In genomic region chr15:83435782-83436181, GRCh38 we compare ENCODE assay signal across 25 cellular contexts. TPM values are rescaled to one million over a fixed set of nuclear protein-coding genes. Genes with fewer than 3 reads are reported as not detected.
"Had no signal": no experiment of that assay in that cellular context is flagged by ENCODE, and none has a peak within 500 bp of the region (broad histone marks: within the 10 kb centered on the region; RNA-seq: fewer than 3 reads in every experiment).

No MANE protein-coding gene starts in this region.

- ATAC-seq: body of pancreas had no signal

- H3K4me1 ChIP-seq: body of pancreas, foreskin keratinocyte, left ventricle myocardium inferior, prostate gland, stomach had no signal

- H3K36me3 ChIP-seq: left ventricle myocardium inferior, prostate gland, stomach had no signal

- H3K9me3 Mint-ChIP-seq: activated B cell treated with CpG ODN at 0.5 μM for 24 hours; activated CD4-positive, alpha-beta memory T cell treated with anti-CD3 and anti-CD28 coated beads, Interleukin-2, amount 10 ng/mL, durations not matched to agents 7 days and 5 days; activated naive CD8-positive, alpha-beta T cell treated with anti-CD3 and anti-CD28 coated beads, Interleukin-2, amount 10 ng/mL, durations not matched to agents 7 days and 5 days; activated T-helper 2 cell treated with anti-CD3 and anti-CD28 coated beads, Interferon-gamma antibody, Interleukin-2, Interleukin-4, amounts not matched to agents 10 μg/mL and 5 μg/mL and 100 μg/mL, durations not matched to agents 14 hours and 24 hours and 36 hours; memory B cell; neural crest cell; T-helper 2 cell treated with Interferon-gamma antibody and Interleukin-4, amounts not matched to agents 5 μg/mL and 100 μg/mL, for 36 hours had no signal

- H3K4me3 ChIP-seq: body of pancreas, left ventricle myocardium inferior, prostate gland, stomach had no signal

- H3K27ac ChIP-seq: body of pancreas, foreskin keratinocyte, left ventricle myocardium inferior, prostate gland, stomach had no signal

- H3K27ac Mint-ChIP-seq: activated B cell treated with CpG ODN at 0.5 μM for 24 hours; activated CD4-positive, alpha-beta memory T cell treated with anti-CD3 and anti-CD28 coated beads, Interleukin-2, amount 10 ng/mL, durations not matched to agents 7 days and 5 days; activated CD8-positive, alpha-beta memory T cell treated with anti-CD3 and anti-CD28 coated beads, Interleukin-2, amount 10 ng/mL, durations not matched to agents 7 days and 5 days; activated naive CD8-positive, alpha-beta T cell treated with anti-CD3 and anti-CD28 coated beads, Interleukin-2, amount 10 ng/mL, durations not matched to agents 7 days and 5 days; activated T-helper 2 cell treated with anti-CD3 and anti-CD28 coated beads, Interferon-gamma antibody, Interleukin-2, Interleukin-4, amounts not matched to agents 10 μg/mL and 5 μg/mL and 100 μg/mL, durations not matched to agents 14 hours and 24 hours and 36 hours; memory B cell; T-helper 2 cell treated with Interferon-gamma antibody and Interleukin-4, amounts not matched to agents 5 μg/mL and 100 μg/mL, for 36 hours had no signal

- DNase-seq: activated B cell treated with CpG ODN at 0.5 μM for 24 hours; activated CD4-positive, alpha-beta memory T cell treated with anti-CD3 and anti-CD28 coated beads, Interleukin-2, amount 10 ng/mL, durations not matched to agents 7 days and 5 days; activated CD4-positive, alpha-beta T cell treated with anti-CD3 and anti-CD28 coated beads for 48 hours; activated CD8-positive, alpha-beta memory T cell treated with anti-CD3 and anti-CD28 coated beads, Interleukin-2, amount 10 ng/mL, durations not matched to agents 7 days and 5 days; activated naive CD4-positive, alpha-beta T cell treated with Interleukin-2 at 50 U/mL for 16 hours; activated naive CD8-positive, alpha-beta T cell treated with anti-CD3 and anti-CD28 coated beads, Interleukin-2, amount 10 ng/mL, durations not matched to agents 7 days and 5 days; activated T-cell treated with anti-CD3 and anti-CD28 coated beads, Interleukin-2, amount 50 U/mL, for 1 hour; body of pancreas; effector memory CD4-positive, alpha-beta T cell; kidney; left ventricle myocardium inferior; right cardiac atrium; small intestine; stimulated activated CD4-positive, alpha-beta T cell treated with anti-CD3 and anti-CD28 coated beads, Interleukin-4, amount 100 ng/mL, for 1 hour; stomach had no signal

- H3K9me3 ChIP-seq: body of pancreas, left ventricle myocardium inferior, prostate gland, stomach had no signal

- H3K4me1 Mint-ChIP-seq: activated B cell treated with CpG ODN at 0.5 μM for 24 hours; activated CD4-positive, alpha-beta memory T cell treated with anti-CD3 and anti-CD28 coated beads, Interleukin-2, amount 10 ng/mL, durations not matched to agents 7 days and 5 days; activated CD8-positive, alpha-beta memory T cell treated with anti-CD3 and anti-CD28 coated beads, Interleukin-2, amount 10 ng/mL, durations not matched to agents 7 days and 5 days; neural crest cell had no signal

- H3K27me3 Mint-ChIP-seq: activated CD4-positive, alpha-beta memory T cell treated with anti-CD3 and anti-CD28 coated beads, Interleukin-2, amount 10 ng/mL, durations not matched to agents 7 days and 5 days had no signal

- H3K4me3 Mint-ChIP-seq: activated B cell treated with CpG ODN at 0.5 μM for 24 hours; activated CD4-positive, alpha-beta memory T cell treated with anti-CD3 and anti-CD28 coated beads, Interleukin-2, amount 10 ng/mL, durations not matched to agents 7 days and 5 days; activated CD8-positive, alpha-beta memory T cell treated with anti-CD3 and anti-CD28 coated beads, Interleukin-2, amount 10 ng/mL, durations not matched to agents 7 days and 5 days; activated naive CD8-positive, alpha-beta T cell treated with anti-CD3 and anti-CD28 coated beads, Interleukin-2, amount 10 ng/mL, durations not matched to agents 7 days and 5 days; memory B cell; neural crest cell; T-helper 2 cell treated with Interferon-gamma antibody and Interleukin-4, amounts not matched to agents 5 μg/mL and 100 μg/mL, for 36 hours had no signal

- H3K36me3 Mint-ChIP-seq: activated CD8-positive, alpha-beta memory T cell treated with anti-CD3 and anti-CD28 coated beads, Interleukin-2, amount 10 ng/mL, durations not matched to agents 7 days and 5 days; activated naive CD8-positive, alpha-beta T cell treated with anti-CD3 and anti-CD28 coated beads, Interleukin-2, amount 10 ng/mL, durations not matched to agents 7 days and 5 days; memory B cell had no signal

- H3K27me3 ChIP-seq: body of pancreas, foreskin keratinocyte had no signal

RNA-seq across cellular contexts. Expression of gene SH3GL3, which starts 11.4 kb away (rescaled TPM):
- total RNA-seq: activated B cell treated with CpG ODN at 0.5 μM for 24 hours; activated CD4-positive, alpha-beta memory T cell treated with anti-CD3 and anti-CD28 coated beads, Interleukin-2, amount 10 ng/mL, durations not matched to agents 7 days and 5 days; activated CD8-positive, alpha-beta memory T cell treated with anti-CD3 and anti-CD28 coated beads, Interleukin-2, amount 10 ng/mL, durations not matched to agents 7 days and 5 days; activated naive CD8-positive, alpha-beta T cell treated with anti-CD3 and anti-CD28 coated beads, Interleukin-2, amount 10 ng/mL, durations not matched to agents 7 days and 5 days; cardiac septum; dermis blood vessel endothelial cell; endothelial cell of umbilical vein; left ventricle myocardium inferior; mononuclear cell had no signal
- polyA plus RNA-seq: endothelial cell of umbilical vein had no signal
